Comparison of ENCODE assay signal across 1 cellular context in genomic region chr17:44076716-44077594, GRCh38.
TF ChIP-seq lines count a peak whose summit lies in the region.

No MANE protein-coding gene starts in this region.

TF ChIP-seq in HepG2, 621 proteins besides CTCF, POLR2A, EP300 and RAD21 (continued from another document and continues in another):
- TF ChIP-seq SNAPC5 (CRISPR knock-in tag; IDR thresholded peaks at IDR 0.05; ENCODE audit: borderline replicate concordance) (no peak), KLF16 (CRISPR knock-in tag; IDR thresholded peaks at IDR 0.05) (no peak), SAP130 (CRISPR knock-in tag; IDR thresholded peaks at IDR 0.05; ENCODE audit: low read depth) (peak; percentile 40; the same call in 1 of the 2 replicates), ZNF570 (CRISPR knock-in tag; IDR thresholded peaks at IDR 0.05; ENCODE audit: borderline replicate concordance) (no peak), TRAFD1 (CRISPR knock-in tag; IDR thresholded peaks at IDR 0.05; ENCODE audit: borderline replicate concordance) (no peak), CBX2 (IDR thresholded peaks at IDR 0.05; ENCODE audit: low read depth, low read length) (no peak), CBX2 (CRISPR knock-in tag; IDR thresholded peaks at IDR 0.05; ENCODE audit: low read depth) (no peak), ELF4 (CRISPR knock-in tag; IDR thresholded peaks at IDR 0.05; ENCODE audit: borderline replicate concordance) (no peak), MXD3 (CRISPR knock-in tag; IDR thresholded peaks at IDR 0.05) (no peak), ZBTB38 (CRISPR knock-in tag; IDR thresholded peaks at IDR 0.05) (no peak), KDM5B (CRISPR knock-in tag; IDR thresholded peaks at IDR 0.05; ENCODE audit: borderline replicate concordance) (no peak), JARID2 (CRISPR knock-in tag; IDR thresholded peaks at IDR 0.05; ENCODE audit: insufficient replicate concordance) (no peak), KLF9 (CRISPR knock-in tag; IDR thresholded peaks at IDR 0.05; ENCODE audit: low read depth) (no peak), FOXA1 (IDR thresholded peaks at IDR 0.05) (0 out of 2 replicates have a peak, but pooled peaks have one; percentile 17), FOXA1 (CRISPR knock-in tag; IDR thresholded peaks at IDR 0.05) (peak; percentile 57; the same call in 1 of the 2 replicates), PAF1 (CRISPR knock-in tag; IDR thresholded peaks at IDR 0.05) (no peak), ZNF33B (CRISPR knock-in tag; IDR thresholded peaks at IDR 0.05) (no peak), SIX1 (CRISPR knock-in tag; IDR thresholded peaks at IDR 0.05; ENCODE audit: borderline replicate concordance) (no peak), ZSCAN21 (CRISPR knock-in tag; IDR thresholded peaks at IDR 0.05; ENCODE audit: borderline replicate concordance) (no peak), ZNF549 (CRISPR knock-in tag; IDR thresholded peaks at IDR 0.05) (no peak), ZBTB46 (CRISPR knock-in tag; IDR thresholded peaks at IDR 0.05; ENCODE audit: borderline replicate concordance) (no peak), E2F2 (CRISPR knock-in tag; IDR thresholded peaks at IDR 0.05; ENCODE audit: borderline replicate concordance) (no peak), MEF2D (CRISPR knock-in tag; IDR thresholded peaks at IDR 0.05) (peak; percentile 51; the same call in 1 of the 2 replicates), AGO2 (optimal IDR thresholded peaks at IDR 0.05; ENCODE audit: low read depth, low read length) (peak; percentile 66), MEIS2 (CRISPR knock-in tag; IDR thresholded peaks at IDR 0.05) (no peak), SATB2 (CRISPR knock-in tag; IDR thresholded peaks at IDR 0.05) (no peak), ZNF776 (CRISPR knock-in tag; IDR thresholded peaks at IDR 0.05) (no peak), ZNF687 (CRISPR knock-in tag; IDR thresholded peaks at IDR 0.05) (peak; percentile 33; the same call in 1 of the 2 replicates), ZSCAN12 (CRISPR knock-in tag; IDR thresholded peaks at IDR 0.05) (0 out of 2 replicates have a peak, but pooled peaks have one; percentile 24)
- TF ChIP-seq, protein P1, sequence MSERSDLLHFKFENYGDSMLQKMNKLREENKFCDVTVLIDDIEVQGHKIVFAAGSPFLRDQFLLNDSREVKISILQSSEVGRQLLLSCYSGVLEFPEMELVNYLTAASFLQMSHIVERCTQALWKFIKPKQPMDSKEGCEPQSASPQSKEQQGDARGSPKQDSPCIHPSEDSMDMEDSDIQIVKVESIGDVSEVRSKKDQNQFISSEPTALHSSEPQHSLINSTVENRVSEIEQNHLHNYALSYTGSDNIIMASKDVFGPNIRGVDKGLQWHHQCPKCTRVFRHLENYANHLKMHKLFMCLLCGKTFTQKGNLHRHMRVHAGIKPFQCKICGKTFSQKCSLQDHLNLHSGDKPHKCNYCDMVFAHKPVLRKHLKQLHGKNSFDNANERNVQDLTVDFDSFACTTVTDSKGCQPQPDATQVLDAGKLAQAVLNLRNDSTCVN (CRISPR knock-in tag; IDR thresholded peaks at IDR 0.05; ENCODE audit: borderline replicate concordance): no peak
- TF ChIP-seq, protein P2, sequence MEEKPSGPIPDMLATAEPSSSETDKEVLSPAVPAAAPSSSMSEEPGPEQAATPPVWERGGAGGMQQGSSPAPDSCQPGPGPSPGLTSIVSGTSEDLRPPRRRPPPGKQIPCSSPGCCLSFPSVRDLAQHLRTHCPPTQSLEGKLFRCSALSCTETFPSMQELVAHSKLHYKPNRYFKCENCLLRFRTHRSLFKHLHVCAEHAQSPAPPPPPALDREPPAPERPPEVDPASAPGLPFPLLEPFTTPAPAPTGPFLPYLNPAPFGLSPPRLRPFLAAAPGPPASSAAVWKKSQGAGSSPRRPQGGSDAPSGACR (CRISPR knock-in tag; IDR thresholded peaks at IDR 0.05): no peak
- TF ChIP-seq, protein P3, sequence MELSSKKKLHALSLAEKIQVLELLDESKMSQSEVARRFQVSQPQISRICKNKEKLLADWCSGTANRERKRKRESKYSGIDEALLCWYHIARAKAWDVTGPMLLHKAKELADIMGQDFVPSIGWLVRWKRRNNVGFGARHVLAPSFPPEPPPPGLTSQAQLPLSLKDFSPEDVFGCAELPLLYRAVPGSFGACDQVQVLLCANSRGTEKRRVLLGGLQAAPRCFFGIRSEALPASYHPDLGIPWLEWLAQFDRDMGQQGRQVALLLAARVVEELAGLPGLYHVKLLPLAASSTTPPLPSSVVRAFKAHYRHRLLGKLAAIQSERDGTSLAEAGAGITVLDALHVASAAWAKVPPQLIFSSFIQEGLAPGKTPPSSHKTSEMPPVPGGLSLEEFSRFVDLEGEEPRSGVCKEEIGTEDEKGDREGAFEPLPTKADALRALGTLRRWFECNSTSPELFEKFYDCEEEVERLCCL (CRISPR knock-in tag; IDR thresholded peaks at IDR 0.05; ENCODE audit: borderline replicate concordance): no peak
- TF ChIP-seq, protein P4, sequence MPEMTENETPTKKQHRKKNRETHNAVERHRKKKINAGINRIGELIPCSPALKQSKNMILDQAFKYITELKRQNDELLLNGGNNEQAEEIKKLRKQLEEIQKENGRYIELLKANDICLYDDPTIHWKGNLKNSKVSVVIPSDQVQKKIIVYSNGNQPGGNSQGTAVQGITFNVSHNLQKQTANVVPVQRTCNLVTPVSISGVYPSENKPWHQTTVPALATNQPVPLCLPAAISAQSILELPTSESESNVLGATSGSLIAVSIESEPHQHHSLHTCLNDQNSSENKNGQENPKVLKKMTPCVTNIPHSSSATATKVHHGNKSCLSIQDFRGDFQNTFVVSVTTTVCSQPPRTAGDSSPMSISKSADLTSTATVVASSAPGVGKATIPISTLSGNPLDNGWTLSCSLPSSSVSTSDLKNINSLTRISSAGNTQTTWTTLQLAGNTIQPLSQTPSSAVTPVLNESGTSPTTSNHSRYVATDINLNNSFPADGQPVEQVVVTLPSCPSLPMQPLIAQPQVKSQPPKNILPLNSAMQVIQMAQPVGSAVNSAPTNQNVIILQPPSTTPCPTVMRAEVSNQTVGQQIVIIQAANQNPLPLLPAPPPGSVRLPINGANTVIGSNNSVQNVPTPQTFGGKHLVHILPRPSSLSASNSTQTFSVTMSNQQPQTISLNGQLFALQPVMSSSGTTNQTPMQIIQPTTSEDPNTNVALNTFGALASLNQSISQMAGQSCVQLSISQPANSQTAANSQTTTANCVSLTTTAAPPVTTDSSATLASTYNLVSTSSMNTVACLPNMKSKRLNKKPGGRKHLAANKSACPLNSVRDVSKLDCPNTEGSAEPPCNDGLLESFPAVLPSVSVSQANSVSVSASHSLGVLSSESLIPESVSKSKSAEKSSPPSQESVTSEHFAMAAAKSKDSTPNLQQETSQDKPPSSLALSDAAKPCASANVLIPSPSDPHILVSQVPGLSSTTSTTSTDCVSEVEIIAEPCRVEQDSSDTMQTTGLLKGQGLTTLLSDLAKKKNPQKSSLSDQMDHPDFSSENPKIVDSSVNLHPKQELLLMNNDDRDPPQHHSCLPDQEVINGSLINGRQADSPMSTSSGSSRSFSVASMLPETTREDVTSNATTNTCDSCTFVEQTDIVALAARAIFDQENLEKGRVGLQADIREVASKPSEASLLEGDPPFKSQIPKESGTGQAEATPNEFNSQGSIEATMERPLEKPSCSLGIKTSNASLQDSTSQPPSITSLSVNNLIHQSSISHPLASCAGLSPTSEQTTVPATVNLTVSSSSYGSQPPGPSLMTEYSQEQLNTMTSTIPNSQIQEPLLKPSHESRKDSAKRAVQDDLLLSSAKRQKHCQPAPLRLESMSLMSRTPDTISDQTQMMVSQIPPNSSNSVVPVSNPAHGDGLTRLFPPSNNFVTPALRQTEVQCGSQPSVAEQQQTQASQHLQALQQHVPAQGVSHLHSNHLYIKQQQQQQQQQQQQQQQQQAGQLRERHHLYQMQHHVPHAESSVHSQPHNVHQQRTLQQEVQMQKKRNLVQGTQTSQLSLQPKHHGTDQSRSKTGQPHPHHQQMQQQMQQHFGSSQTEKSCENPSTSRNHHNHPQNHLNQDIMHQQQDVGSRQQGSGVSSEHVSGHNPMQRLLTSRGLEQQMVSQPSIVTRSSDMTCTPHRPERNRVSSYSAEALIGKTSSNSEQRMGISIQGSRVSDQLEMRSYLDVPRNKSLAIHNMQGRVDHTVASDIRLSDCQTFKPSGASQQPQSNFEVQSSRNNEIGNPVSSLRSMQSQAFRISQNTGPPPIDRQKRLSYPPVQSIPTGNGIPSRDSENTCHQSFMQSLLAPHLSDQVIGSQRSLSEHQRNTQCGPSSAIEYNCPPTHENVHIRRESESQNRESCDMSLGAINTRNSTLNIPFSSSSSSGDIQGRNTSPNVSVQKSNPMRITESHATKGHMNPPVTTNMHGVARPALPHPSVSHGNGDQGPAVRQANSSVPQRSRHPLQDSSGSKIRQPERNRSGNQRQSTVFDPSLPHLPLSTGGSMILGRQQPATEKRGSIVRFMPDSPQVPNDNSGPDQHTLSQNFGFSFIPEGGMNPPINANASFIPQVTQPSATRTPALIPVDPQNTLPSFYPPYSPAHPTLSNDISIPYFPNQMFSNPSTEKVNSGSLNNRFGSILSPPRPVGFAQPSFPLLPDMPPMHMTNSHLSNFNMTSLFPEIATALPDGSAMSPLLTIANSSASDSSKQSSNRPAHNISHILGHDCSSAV (CRISPR knock-in tag; IDR thresholded peaks at IDR 0.05; ENCODE audit: borderline replicate concordance): no peak
- TF ChIP-seq, protein P5, sequence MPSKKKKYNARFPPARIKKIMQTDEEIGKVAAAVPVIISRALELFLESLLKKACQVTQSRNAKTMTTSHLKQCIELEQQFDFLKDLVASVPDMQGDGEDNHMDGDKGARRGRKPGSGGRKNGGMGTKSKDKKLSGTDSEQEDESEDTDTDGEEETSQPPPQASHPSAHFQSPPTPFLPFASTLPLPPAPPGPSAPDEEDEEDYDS (CRISPR knock-in tag; IDR thresholded peaks at IDR 0.05): no peak
